In genomic region chr4:184818216-184818564, GRCh38 we compare ENCODE assay signal across 1 cellular context.
A peak's percentile ranks its signal among the peaks of the same experiment; 100 is the strongest.
TF ChIP-seq lines count a peak whose summit lies in the region.

No MANE protein-coding gene starts in this region.

TF ChIP-seq in GM12878, 131 proteins besides CTCF, POLR2A, EP300 and RAD21 (continued from another document):
- TF ChIP-seq EZH2 (IDR thresholded peaks at IDR 0.05; ENCODE audit: borderline replicate concordance, control insufficient read depth, low read depth, low read length) (no peak), BHLHE40 (IDR thresholded peaks at IDR 0.05; ENCODE audit: borderline replicate concordance in 1 of 2, low read depth in 2 of 2, low read length in 1 of 2) (peak in 1 of 2 experiments; percentile 44; a peak in 1 of 4 replicates), JUND (IDR thresholded peaks at IDR 0.05; ENCODE audit: low read depth, low read length) (no peak), SMC3 (IDR thresholded peaks at IDR 0.05; ENCODE audit: borderline replicate concordance, low read length) (no peak), FOS (IDR thresholded peaks at IDR 0.05; ENCODE audit: borderline replicate concordance, extremely low read depth, insufficient read length) (no peak), ESRRA (IDR thresholded peaks at IDR 0.05; ENCODE audit: low read length) (no peak), REST (IDR thresholded peaks at IDR 0.05; ENCODE audit: low read depth, low read length) (no peak), CEBPZ (IDR thresholded peaks at IDR 0.05; ENCODE audit: low read depth, low read length) (no peak), TAF1 (IDR thresholded peaks at IDR 0.05; ENCODE audit: borderline replicate concordance, low read depth, low read length) (0 out of 2 replicates have a peak, but pooled peaks have one; percentile 45), SP1 (IDR thresholded peaks at IDR 0.05; ENCODE audit: low read depth, low read length) (no peak), NRF1 (conservative IDR thresholded peaks at IDR 0.05; ENCODE audit: low read depth, low read length) (no peak), SMAD5 (IDR thresholded peaks at IDR 0.05; ENCODE audit: low read depth) (no peak), KDM1A (IDR thresholded peaks at IDR 0.05; ENCODE audit: borderline replicate concordance) (no peak), MTA3 (IDR thresholded peaks at IDR 0.05; ENCODE audit: borderline replicate concordance, low read length) (no peak), JUNB (IDR thresholded peaks at IDR 0.05) (no peak), MTA2 (IDR thresholded peaks at IDR 0.05; ENCODE audit: low read depth) (0 out of 2 replicates have a peak, but pooled peaks have one; percentile 44), RELA (IDR thresholded peaks at IDR 0.05; ENCODE audit: borderline replicate concordance, partially characterized antibody) (no peak), NR2C2 (IDR thresholded peaks at IDR 0.05; ENCODE audit: borderline replicate concordance, control insufficient read depth, insufficient read length, low read depth) (no peak), MLLT1 (IDR thresholded peaks at IDR 0.05) (no peak), SIN3A (IDR thresholded peaks at IDR 0.05; ENCODE audit: low read depth, low read length) (no peak), ATF7 (IDR thresholded peaks at IDR 0.05; ENCODE audit: low read depth) (no peak; the same call in 1 of the 2 replicates), CREM (IDR thresholded peaks at IDR 0.05; ENCODE audit: low read depth) (no peak), SIX5 (IDR thresholded peaks at IDR 0.05; ENCODE audit: low read depth, low read length, severe bottlenecking) (no peak), ZNF24 (IDR thresholded peaks at IDR 0.05) (no peak), RAD51 (IDR thresholded peaks at IDR 0.05) (no peak), ATF2 (IDR thresholded peaks at IDR 0.05; ENCODE audit: low read length) (no peak; the same call in 1 of the 2 replicates), PAX5 (IDR thresholded peaks at IDR 0.05; ENCODE audit: borderline replicate concordance, low read depth, low read length) (0 out of 2 replicates have a peak, but pooled peaks have one; percentile 48), E4F1 (IDR thresholded peaks at IDR 0.05; ENCODE audit: borderline replicate concordance, partially characterized antibody) (no peak), CBX5 (IDR thresholded peaks at IDR 0.05; ENCODE audit: low read depth) (no peak), YBX1 (IDR thresholded peaks at IDR 0.05) (no peak), MAX (IDR thresholded peaks at IDR 0.05; ENCODE audit: low read depth, low read length) (0 out of 2 replicates have a peak, but pooled peaks have one; percentile 3)
